In genomic region chr6:142087950-142088857, GRCh38 we compare ENCODE assay signal across 1 cellular context.
TF ChIP-seq lines count a peak whose summit lies in the region.

No MANE protein-coding gene starts in this region.

TF ChIP-seq in WTC11, 78 proteins besides CTCF, POLR2A, EP300 and RAD21 (continued from another document):
- TF ChIP-seq, protein P1, sequence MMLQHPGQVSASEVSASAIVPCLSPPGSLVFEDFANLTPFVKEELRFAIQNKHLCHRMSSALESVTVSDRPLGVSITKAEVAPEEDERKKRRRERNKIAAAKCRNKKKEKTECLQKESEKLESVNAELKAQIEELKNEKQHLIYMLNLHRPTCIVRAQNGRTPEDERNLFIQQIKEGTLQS (CRISPR knock-in tag; conservative IDR thresholded peaks at IDR 0.05), result no peak
- TF ChIP-seq SMAD4 (CRISPR knock-in tag; IDR thresholded peaks at IDR 0.05) (no peak), TCF7 (CRISPR knock-in tag; IDR thresholded peaks at IDR 0.05; ENCODE audit: low read depth) (no peak), HMGXB4 (CRISPR knock-in tag; IDR thresholded peaks at IDR 0.05) (no peak), ATF6 (CRISPR knock-in tag; IDR thresholded peaks at IDR 0.05) (no peak), MAX (CRISPR knock-in tag; IDR thresholded peaks at IDR 0.05) (0 out of 2 replicates have a peak, but pooled peaks have one; percentile 8)
TF ChIP-seq in WTC11: peak in this region for 3.
